14 cellular contexts compared by ENCODE assay signal in the genomic region with DNA sequence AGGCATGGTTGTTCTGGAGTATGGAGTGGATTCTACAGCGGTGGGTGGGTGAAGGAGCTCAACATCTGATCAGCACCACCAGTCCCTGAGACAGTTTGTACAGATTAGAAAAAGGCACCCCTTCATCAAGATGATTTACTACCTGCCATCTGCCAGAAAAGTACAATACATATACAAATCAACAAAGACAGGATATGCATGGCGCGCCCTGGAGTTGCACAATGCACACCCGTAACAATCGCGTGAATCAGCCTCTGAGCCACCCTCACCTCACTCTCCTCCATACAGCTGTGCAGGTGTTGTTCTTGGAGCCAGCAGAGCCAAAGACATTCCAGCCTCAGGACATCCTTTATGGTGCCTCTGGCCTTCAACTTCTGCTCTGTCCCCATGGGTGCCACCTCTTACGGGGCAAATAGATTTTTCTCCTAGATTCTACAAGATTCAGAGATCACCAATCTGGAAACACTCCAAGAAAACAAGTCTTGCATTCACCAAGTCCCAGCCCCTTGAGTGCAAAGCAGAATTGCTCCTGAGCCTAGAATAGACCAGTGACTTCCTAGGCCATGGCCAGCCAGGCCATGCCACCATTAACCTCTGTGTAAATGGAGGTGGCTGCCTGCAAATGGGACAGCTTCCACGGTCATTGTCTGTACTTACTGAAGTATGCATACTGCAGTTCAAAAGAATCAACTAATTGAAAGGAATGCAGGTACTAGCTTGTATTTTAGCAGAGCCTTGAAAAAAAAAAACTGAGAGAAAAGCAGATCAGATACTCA.
"Had no signal": no experiment of that assay in that cellular context is flagged by ENCODE, and none has a peak within 500 bp of the region (broad histone marks: within the 10 kb centered on the region; RNA-seq: fewer than 3 reads in every experiment).

No MANE protein-coding gene starts in this region.

- H3K4me3 Mint-ChIP-seq: activated naive CD8-positive, alpha-beta T cell treated with anti-CD3 and anti-CD28 coated beads, Interleukin-2, amount 50 U/mL, for 24 hours; activated T-helper 1 cell treated with anti-CD3 and anti-CD28 coated beads, Interleukin-12 subunit alpha, Interleukin-12 subunit beta, Interleukin-2, Interleukin-4 antibody, amounts not matched to agents 30 ng/mL and 10 ng/mL and 1 ng/mL, durations not matched to agents 14 hours and 24 hours and 36 hours; naive thymus-derived CD8-positive, alpha-beta T cell; stimulated activated memory B cell treated with anti-CD40 and anti-IgM and Interleukin-4, amounts not matched to agents 10 μg/mL and 1 μg/mL and 100 μg/mL, for 72 hours; T-cell had no signal

- H3K9me3 Mint-ChIP-seq: activated naive CD8-positive, alpha-beta T cell treated with anti-CD3 and anti-CD28 coated beads, Interleukin-2, amount 50 U/mL, for 24 hours; activated T-helper 1 cell treated with anti-CD3 and anti-CD28 coated beads, Interleukin-12 subunit alpha, Interleukin-12 subunit beta, Interleukin-2, Interleukin-4 antibody, amounts not matched to agents 30 ng/mL and 10 ng/mL and 1 ng/mL, durations not matched to agents 14 hours and 24 hours and 36 hours had no signal

- H3K27me3 Mint-ChIP-seq: activated naive CD8-positive, alpha-beta T cell treated with anti-CD3 and anti-CD28 coated beads, Interleukin-2, amount 50 U/mL, for 24 hours; stimulated activated memory B cell treated with anti-CD40 and anti-IgM and Interleukin-4, amounts not matched to agents 10 μg/mL and 1 μg/mL and 100 μg/mL, for 72 hours had no signal

- H3K36me3 Mint-ChIP-seq: naive thymus-derived CD8-positive, alpha-beta T cell; stimulated activated memory B cell treated with anti-CD40 and anti-IgM and Interleukin-4, amounts not matched to agents 10 μg/mL and 1 μg/mL and 100 μg/mL, for 72 hours; T-cell had no signal

- H3K9me3 ChIP-seq: mucosa of descending colon, thyroid gland had no signal

- H3K36me3 ChIP-seq: heart left ventricle, thyroid gland had no signal

- H3K27ac ChIP-seq: dorsolateral prefrontal cortex, heart left ventricle, thyroid gland had no signal

- H3K27me3 ChIP-seq: heart left ventricle, thyroid gland had no signal

- H3K4me1 ChIP-seq: thyroid gland had no signal

- H3K27ac Mint-ChIP-seq: activated naive CD8-positive, alpha-beta T cell treated with anti-CD3 and anti-CD28 coated beads, Interleukin-2, amount 50 U/mL, for 24 hours; activated T-helper 1 cell treated with anti-CD3 and anti-CD28 coated beads, Interleukin-12 subunit alpha, Interleukin-12 subunit beta, Interleukin-2, Interleukin-4 antibody, amounts not matched to agents 30 ng/mL and 10 ng/mL and 1 ng/mL, durations not matched to agents 14 hours and 24 hours and 36 hours; naive thymus-derived CD8-positive, alpha-beta T cell; stimulated activated memory B cell treated with anti-CD40 and anti-IgM and Interleukin-4, amounts not matched to agents 10 μg/mL and 1 μg/mL and 100 μg/mL, for 72 hours; T-cell had no signal

- DNase-seq: activated naive CD4-positive, alpha-beta T cell; activated naive CD8-positive, alpha-beta T cell treated with anti-CD3 and anti-CD28 coated beads, Interleukin-2, amount 50 U/mL, for 24 hours; aorta; dorsolateral prefrontal cortex; heart left ventricle; mucosa of descending colon; naive thymus-derived CD8-positive, alpha-beta T cell; stimulated activated CD4-positive, alpha-beta T cell treated with anti-CD3 and anti-CD28 coated beads, Interleukin-2, amount 100 ng/mL, for 48 hours; T-cell; T-helper 9 cell; thyroid gland had no signal

- H3K4me3 ChIP-seq: dorsolateral prefrontal cortex, heart left ventricle, lung, mucosa of descending colon, thyroid gland had no signal

- H3K4me1 Mint-ChIP-seq: activated naive CD8-positive, alpha-beta T cell treated with anti-CD3 and anti-CD28 coated beads, Interleukin-2, amount 50 U/mL, for 24 hours; naive thymus-derived CD8-positive, alpha-beta T cell; stimulated activated memory B cell treated with anti-CD40 and anti-IgM and Interleukin-4, amounts not matched to agents 10 μg/mL and 1 μg/mL and 100 μg/mL, for 72 hours; T-cell had no signal
